In genomic region chr16:29925173-29925804, GRCh38 we compare ENCODE assay signal across 8 cellular contexts. TPM values are rescaled to one million over a fixed set of nuclear protein-coding genes. Genes with fewer than 3 reads are reported as not detected.
DNase-seq lines count a peak whose midpoint lies in the region; ATAC-seq, FAIRE-seq and TF ChIP-seq lines count a peak whose summit lies in the region.

No MANE protein-coding gene starts in this region.

- H3K9ac ChIP-seq in H1 (replicated peaks in 1 of 4; ENCODE audit: extremely low read depth in 1 of 4, low read depth in 3 of 4, low read length in 3 of 4): peak overlapping the region; percentile 32 to 95 (median 77)

- no peak overlapping the region for H3K14ac ChIP-seq in H1 (ENCODE audit: insufficient read length)

- H3K36me3 ChIP-seq in GM06990 (ENCODE audit: control insufficient read depth, insufficient read depth, low read length): no peaks in the 10 kb centered on the region; the same call in 1 of the 2 replicates
- peaks cover 24% of the 10 kb centered on the region; the same call in 1 of the 2 replicates for H3K36me3 ChIP-seq in OCI-LY7 (ENCODE audit: insufficient read depth, low read length)
- H3K36me3 ChIP-seq in H1 (ENCODE audit: control insufficient read depth in 2 of 4, insufficient read depth in 4 of 4, low read length in 3 of 4): peaks cover 0 to 4% (median under 1%) of the 10 kb centered on the region in 4 experiments; a peak in 3 of 8 replicates

- H4K20me1 ChIP-seq in OCI-LY7 (ENCODE audit: insufficient read depth, low read length): peaks cover 13% of the 10 kb centered on the region; the same call in 1 of the 2 replicates
- peaks cover 0 to 3% of the 10 kb centered on the region in 2 experiments for H4K20me1 ChIP-seq in H1 (replicated peaks in 1 of 2; ENCODE audit: control insufficient read depth in 1 of 2, insufficient read depth in 2 of 2, low read length in 2 of 2)

- WGBS in H1 (ENCODE audit: extremely low coverage in 1 of 2, insufficient coverage in 1 of 2, insufficient read length in 1 of 2, insufficient replicate concordance in 2 of 2, low coverage in 1 of 2, low lambda C conversion rate in 2 of 2, missing lambda C conversion rate in 1 of 2), 2 experiments: 16% methylated on average over 6 of the region's 14 CpGs; no CpG with 5 or more reads in 1 of the 2 experiments

- in situ Hi-C loops in G401 (cut with HindIII; ENCODE audit: low sequenced_read_pairs): no loop called here

- peak overlapping the region; percentile 98 for H3K4me3 Mint-ChIP-seq in nephron progenitor cell

- H3K27ac Mint-ChIP-seq in nephron progenitor cell: no peak overlapping the region

- H3K4me1 Mint-ChIP-seq in nephron progenitor cell: peaks cover 37% of the 10 kb centered on the region

- TF ChIP-seq RAD21 in H1 (IDR thresholded peaks at IDR 0.05 in 1 of 2, conservative IDR thresholded peaks at IDR 0.05 in 1 of 2; ENCODE audit: low read depth in 2 of 2, low read length in 2 of 2): no peak

- ATAC-seq in HG02884 (IDR thresholded peaks at IDR 0.05; ENCODE audit: unreplicated experiment) (no peak), GM18505 (IDR thresholded peaks at IDR 0.05; ENCODE audit: unreplicated experiment) (no peak)

- no peak overlapping the region for H2BK15ac ChIP-seq in H1 (ENCODE audit: low read length)

- no peak overlapping the region for H2BK12ac ChIP-seq in H1 (ENCODE audit: low read depth, low read length)

- intact Hi-C loops in OCI-LY7 (cut with micrococcal nuclease; ENCODE audit: unreplicated experiment): no loop called here

- peaks cover 25% of the 10 kb centered on the region for H3K4me1 ChIP-seq in OCI-LY7 (ENCODE audit: insufficient read depth, low read length, poor library complexity, severe bottlenecking)
- H3K4me1 ChIP-seq in H1 (replicated peaks in 1 of 4; ENCODE audit: control insufficient read depth in 3 of 4, insufficient read depth in 4 of 4, low read length in 3 of 4): peaks cover 0 to 8% (median 0%) of the 10 kb centered on the region in 4 experiments; a peak in 2 of 7 replicates

- H3K79me1 ChIP-seq in H1 (ENCODE audit: low read depth, low read length): no peaks in the 10 kb centered on the region

- no peak for TF ChIP-seq EP300 in H1 (IDR thresholded peaks at IDR 0.05; ENCODE audit: borderline replicate concordance in 1 of 2, low read depth in 2 of 2, low read length in 2 of 2)

- H3K23me2 ChIP-seq in H1 (ENCODE audit: low read depth, low read length): peaks cover 11% of the 10 kb centered on the region; the same call in 1 of the 2 replicates

- no peak for TF ChIP-seq CTCF in GM06990 (IDR thresholded peaks at IDR 0.05; ENCODE audit: insufficient read depth, low read length, poor library complexity, severe bottlenecking)
- no peak for TF ChIP-seq CTCF in OCI-LY7 (conservative IDR thresholded peaks at IDR 0.05; ENCODE audit: low read length)
- TF ChIP-seq CTCF in H1 (IDR thresholded peaks at IDR 0.05; ENCODE audit: control extremely low read depth in 1 of 3, insufficient read depth in 1 of 3, low read depth in 1 of 3, low read length in 3 of 3): no peak
- no peak for TF ChIP-seq CTCF in nephron progenitor cell (IDR thresholded peaks at IDR 0.05)

- FAIRE-seq in H1 (lab: Jason Lieb, UNC): no peak

- DNase-seq in GM06990 (ENCODE audit: extremely low read depth, insufficient read length) (no peak), OCI-LY7 (ENCODE audit: low spot score) (no peak), H1 (ENCODE audit: low read depth in 1 of 2, low spot score in 2 of 2) (no peak), nephron progenitor cell (no peak), G401 (ENCODE audit: low spot score) (no peak)
- no peak for DNase-seq in stimulated activated naive CD4-positive, alpha-beta T cell treated with Interleukin-2 at 50 U/mL for 16 hours (lab: John Stamatoyannopoulos, UW)

- no peak overlapping the region for H4K8ac ChIP-seq in H1 (ENCODE audit: extremely low read depth, insufficient read depth, low read length)

- no peaks in the 10 kb centered on the region for H3K9me3 ChIP-seq in OCI-LY7 (ENCODE audit: low read length)
- H3K9me3 ChIP-seq in H1 (ENCODE audit: insufficient read depth in 2 of 2, low read depth in 1 of 2, low read length in 1 of 2): no peaks in the 10 kb centered on the region

- peak overlapping the region; percentile 85 for H4K91ac ChIP-seq in H1 (replicated peaks; ENCODE audit: insufficient read length, low read length)

- H2AK5ac ChIP-seq in H1 (ENCODE audit: low read depth, low read length): no peak overlapping the region

- POLR2A ChIA-PET in OCI-LY7 (lab: Charles Lee): interaction anchor here (0.7 to 2.8 kb wide), 10 partner anchors 8 to 80 kb away, joined by 3 to 17 read pairs (median 6); partner anchors contain the start of genes HIRIP3, TAOK2 and TMEM219
- POLR2A ChIA-PET in H1 (lab: Charles Lee; ENCODE audit: partially characterized antibody): interaction anchor here (0.7 to 3.7 kb wide), 18 partner anchors 8 to 246 kb away, joined by 3 to 19 read pairs (median 5); partner anchors contain the start of genes ASPHD1, HIRIP3, MAZ and PAGR1

- no peak overlapping the region for H2BK5ac ChIP-seq in H1 (ENCODE audit: low read depth, low read length)

- no peak overlapping the region for H3K18ac ChIP-seq in H1 (ENCODE audit: extremely low read depth, low read length)

- H3K9me3 Mint-ChIP-seq in nephron progenitor cell: no peaks in the 10 kb centered on the region

- TF ChIP-seq POLR2A in H1 (IDR thresholded peaks at IDR 0.05; ENCODE audit: control extremely low read depth in 1 of 2, low read depth in 2 of 2, low read length in 2 of 2) (no peak), GM18505 (IDR thresholded peaks at IDR 0.05; ENCODE audit: borderline replicate concordance, extremely low read depth, insufficient read depth, insufficient read length) (no peak)

- no peak overlapping the region for H3K23ac ChIP-seq in H1 (ENCODE audit: insufficient read length)

- no peak overlapping the region for H2BK120ac ChIP-seq in H1 (replicated peaks; ENCODE audit: low read depth, low read length)

- BruUV-seq in OCI-LY7 (replicated peaks; lab: Mats Ljungman, UMichigan): no TSS peak

- peaks cover 29% of the 10 kb centered on the region for H3K36me3 Mint-ChIP-seq in nephron progenitor cell (ENCODE audit: low read depth)

- H3K27me3 ChIP-seq in GM06990 (replicated peaks; ENCODE audit: control insufficient read depth, insufficient read depth, low read length) (no peaks in the 10 kb centered on the region), H1 (replicated peaks in 1 of 4; ENCODE audit: control insufficient read depth in 3 of 4, extremely low read depth in 1 of 4, insufficient read depth in 3 of 4, low read length in 3 of 4) (no peaks in the 10 kb centered on the region)

- H4K5ac ChIP-seq in H1 (ENCODE audit: insufficient read length, low read depth, low read length): no peak overlapping the region

- H3K9me2 ChIP-seq in OCI-LY7 (ENCODE audit: insufficient read depth, low read length): no peaks in the 10 kb centered on the region

- H3K4me3 ChIP-seq in GM06990 (replicated peaks; ENCODE audit: low read depth, low read length) (peak overlapping the region; percentile 92), OCI-LY7 (ENCODE audit: low read depth, low read length, poor library complexity, severe bottlenecking) (peak overlapping the region; percentile 91), H1 (ENCODE audit: extremely low read depth in 1 of 4, insufficient read depth in 2 of 4, low read depth in 3 of 4, low read length in 4 of 4) (peak overlapping the region; percentile 62 to 89 (median 85))

- CTCF ChIA-PET in OCI-LY7 (lab: Charles Lee; ENCODE audit: unreplicated experiment) (no interaction called here), H1 (lab: Charles Lee; ENCODE audit: partially characterized antibody) (interaction anchor here (0.6 to 2.4 kb wide), 9 partner anchors 10 to 149 kb away, joined by 3 to 12 read pairs (median 4); partner anchors contain the start of genes ASPHD1 and TLCD3B)

- no peak overlapping the region for H3K4ac ChIP-seq in H1 (replicated peaks; ENCODE audit: insufficient read length, low read depth, low read length)

- peaks cover 4% of the 10 kb centered on the region for H3K27me3 Mint-ChIP-seq in nephron progenitor cell (ENCODE audit: low read depth, poor library complexity)

- H3K56ac ChIP-seq in H1 (replicated peaks; ENCODE audit: insufficient read length, low read depth, low read length): peak overlapping the region; percentile 86

- peak overlapping the region; percentile 96 for H3K4me2 ChIP-seq in OCI-LY7 (ENCODE audit: low read length)
- peak overlapping the region; percentile 98 to 100 for H3K4me2 ChIP-seq in H1 (ENCODE audit: insufficient read depth in 1 of 2, low read depth in 2 of 2, low read length in 2 of 2)

- H3K79me2 ChIP-seq in OCI-LY7 (ENCODE audit: insufficient read depth, low read depth, low read length) (peaks cover 15% of the 10 kb centered on the region; the same call in 1 of the 2 replicates), H1 (ENCODE audit: control insufficient read depth in 1 of 2, insufficient read depth in 2 of 2, low read length in 2 of 2) (peaks cover 0 to 5% of the 10 kb centered on the region in 2 experiments; a peak in 1 of 4 replicates)

- H2AFZ ChIP-seq in OCI-LY7 (ENCODE audit: low read length) (peak overlapping the region; percentile 59; the same call in 1 of the 2 replicates), H1 (ENCODE audit: low read length) (no peak overlapping the region)

- no peak overlapping the region for H3K27ac ChIP-seq in OCI-LY7 (ENCODE audit: low read depth, low read length, poor library complexity, severe bottlenecking)
- no peak overlapping the region for H3K27ac ChIP-seq in H1 (ENCODE audit: low read depth, low read length)

- H2BK20ac ChIP-seq in H1 (ENCODE audit: low read length): no peak overlapping the region

RNA-seq across cellular contexts. Expression of gene KCTD13, which starts 0.7 kb away (rescaled TPM):
- 14.4 and 15.9 TPM in 2 replicates for total RNA-seq in OCI-LY7 (2014; rRNA removed; shearing (Covaris generic))
- 48.0 and 49.5 TPM in 2 replicates for total RNA-seq in OCI-LY7 (2022)
- total RNA-seq in H1 (2021; fragmentation: NEBNext Ultra II Directional; extraction: Animal tissue kit (Norgen Biotek cat#: 25700)): 10.8 and 12.3 TPM in 2 replicates
- polyA plus RNA-seq in H1 (2011; rRNA removed): 9.2 and 14.0 TPM in 2 replicates
- 8.1 TPM for polyA plus RNA-seq in H1 (2011; cell fraction: cytosol; rRNA removed)
- 25.8 TPM for polyA plus RNA-seq in H1 (2011; cell fraction: nucleus; rRNA removed)
- polyA plus RNA-seq in H1 (2012, experiment 1 of 2): 9.4 to 12.3 TPM (median 11.3 TPM) in 4 replicates
- polyA plus RNA-seq in H1 (2012, experiment 2 of 2): 8.0 TPM
- 10.2 TPM for polyA plus RNA-seq in H1 (2013, experiment 1 of 2)
- polyA plus RNA-seq in H1 (2013, experiment 2 of 2): 8.2 TPM
- polyA minus RNA-seq in H1 (2011; rRNA and poly(A)+ RNA removed): 4.2 and 6.4 TPM in 2 replicates
- polyA minus RNA-seq in H1 (2011; cell fraction: cytosol; rRNA and poly(A)+ RNA removed): 5.6 TPM
- polyA minus RNA-seq in H1 (2011; cell fraction: nucleus; rRNA and poly(A)+ RNA removed): 10.5 TPM
- total RNA-seq in G401 (2014; rRNA removed; shearing (Covaris generic)): 3.2 and 3.9 TPM in 2 replicates

RNA-seq across cellular contexts. Expression of gene ASPHD1, which starts 25.0 kb away (rescaled TPM):
- not detected in 2 replicates for total RNA-seq in OCI-LY7 (2014; rRNA removed; shearing (Covaris generic))
- total RNA-seq in OCI-LY7 (2022): 0.30 TPM in 1 of 2 replicates, not detected in the other
- total RNA-seq in H1 (2021; fragmentation: NEBNext Ultra II Directional; extraction: Animal tissue kit (Norgen Biotek cat#: 25700)): 17.8 and 18.6 TPM in 2 replicates
- polyA plus RNA-seq in H1 (2011; rRNA removed): 14.1 and 14.5 TPM in 2 replicates
- 11.6 TPM for polyA plus RNA-seq in H1 (2011; cell fraction: cytosol; rRNA removed)
- polyA plus RNA-seq in H1 (2011; cell fraction: nucleus; rRNA removed): 14.1 TPM
- 12.6 to 24.9 TPM (median 23.4 TPM) in 4 replicates for polyA plus RNA-seq in H1 (2012, experiment 1 of 2)
- 10.3 TPM for polyA plus RNA-seq in H1 (2012, experiment 2 of 2)
- 10.5 TPM for polyA plus RNA-seq in H1 (2013, experiment 1 of 2)
- polyA plus RNA-seq in H1 (2013, experiment 2 of 2): 10.8 TPM
- 1.0 and 1.4 TPM in 2 replicates for polyA minus RNA-seq in H1 (2011; rRNA and poly(A)+ RNA removed)
- polyA minus RNA-seq in H1 (2011; cell fraction: cytosol; rRNA and poly(A)+ RNA removed): 5.0 TPM
- polyA minus RNA-seq in H1 (2011; cell fraction: nucleus; rRNA and poly(A)+ RNA removed): 5.7 TPM
- total RNA-seq in G401 (2014; rRNA removed; shearing (Covaris generic)): 25.5 and 28.5 TPM in 2 replicates

RNA-seq across cellular contexts. Expression of gene SEZ6L2, which starts 25.9 kb away (rescaled TPM):
- 0.98 TPM in 1 of 2 replicates, not detected in the other for total RNA-seq in OCI-LY7 (2014; rRNA removed; shearing (Covaris generic))
- total RNA-seq in OCI-LY7 (2022): 0.83 and 1.0 TPM in 2 replicates
- total RNA-seq in H1 (2021; fragmentation: NEBNext Ultra II Directional; extraction: Animal tissue kit (Norgen Biotek cat#: 25700)): 43.5 and 46.6 TPM in 2 replicates
- polyA plus RNA-seq in H1 (2011; rRNA removed): 47.7 and 65.7 TPM in 2 replicates
- polyA plus RNA-seq in H1 (2011; cell fraction: cytosol; rRNA removed): 22.1 TPM
- 51.2 TPM for polyA plus RNA-seq in H1 (2011; cell fraction: nucleus; rRNA removed)
- 31.1 to 59.1 TPM (median 54.7 TPM) in 4 replicates for polyA plus RNA-seq in H1 (2012, experiment 1 of 2)
- 45.0 TPM for polyA plus RNA-seq in H1 (2012, experiment 2 of 2)
- 104 TPM for polyA plus RNA-seq in H1 (2013, experiment 1 of 2)
- polyA plus RNA-seq in H1 (2013, experiment 2 of 2): 87.1 TPM
- polyA minus RNA-seq in H1 (2011; rRNA and poly(A)+ RNA removed): 12.5 and 14.5 TPM in 2 replicates
- 27.9 TPM for polyA minus RNA-seq in H1 (2011; cell fraction: cytosol; rRNA and poly(A)+ RNA removed)
- polyA minus RNA-seq in H1 (2011; cell fraction: nucleus; rRNA and poly(A)+ RNA removed): 17.1 TPM
- total RNA-seq in G401 (2014; rRNA removed; shearing (Covaris generic)): 43.5 and 50.4 TPM in 2 replicates

RNA-seq across cellular contexts. Expression of gene TMEM219, which starts 36.6 kb away (rescaled TPM):
- 75.7 and 94.1 TPM in 2 replicates for total RNA-seq in OCI-LY7 (2014; rRNA removed; shearing (Covaris generic))
- total RNA-seq in OCI-LY7 (2022): 82.9 and 88.6 TPM in 2 replicates
- total RNA-seq in H1 (2021; fragmentation: NEBNext Ultra II Directional; extraction: Animal tissue kit (Norgen Biotek cat#: 25700)): 60.2 and 64.9 TPM in 2 replicates
- polyA plus RNA-seq in H1 (2011; rRNA removed): 116 and 150 TPM in 2 replicates
- 77.7 TPM for polyA plus RNA-seq in H1 (2011; cell fraction: cytosol; rRNA removed)
- 113 TPM for polyA plus RNA-seq in H1 (2011; cell fraction: nucleus; rRNA removed)
- polyA plus RNA-seq in H1 (2012, experiment 1 of 2): 64.5 to 81.2 TPM (median 72.6 TPM) in 4 replicates
- 121 TPM for polyA plus RNA-seq in H1 (2012, experiment 2 of 2)
- polyA plus RNA-seq in H1 (2013, experiment 1 of 2): 56.4 TPM
- polyA plus RNA-seq in H1 (2013, experiment 2 of 2): 57.6 TPM
- 31.1 and 35.0 TPM in 2 replicates for polyA minus RNA-seq in H1 (2011; rRNA and poly(A)+ RNA removed)
- 44.7 TPM for polyA minus RNA-seq in H1 (2011; cell fraction: cytosol; rRNA and poly(A)+ RNA removed)
- 37.2 TPM for polyA minus RNA-seq in H1 (2011; cell fraction: nucleus; rRNA and poly(A)+ RNA removed)
- total RNA-seq in G401 (2014; rRNA removed; shearing (Covaris generic)): 78.5 and 123 TPM in 2 replicates

RNA-seq across cellular contexts. Expression of gene TAOK2, which starts 48.4 kb away (rescaled TPM):
- 31.7 and 33.3 TPM in 2 replicates for total RNA-seq in OCI-LY7 (2014; rRNA removed; shearing (Covaris generic))
- total RNA-seq in OCI-LY7 (2022): 45.0 and 46.8 TPM in 2 replicates
- total RNA-seq in H1 (2021; fragmentation: NEBNext Ultra II Directional; extraction: Animal tissue kit (Norgen Biotek cat#: 25700)): 32.6 and 34.2 TPM in 2 replicates
- polyA plus RNA-seq in H1 (2011; rRNA removed): 13.5 and 18.0 TPM in 2 replicates
- 20.1 TPM for polyA plus RNA-seq in H1 (2011; cell fraction: cytosol; rRNA removed)
- 52.1 TPM for polyA plus RNA-seq in H1 (2011; cell fraction: nucleus; rRNA removed)
- 17.4 to 25.3 TPM (median 24.0 TPM) in 4 replicates for polyA plus RNA-seq in H1 (2012, experiment 1 of 2)
- polyA plus RNA-seq in H1 (2012, experiment 2 of 2): 16.7 TPM
- 16.8 TPM for polyA plus RNA-seq in H1 (2013, experiment 1 of 2)
- 16.0 TPM for polyA plus RNA-seq in H1 (2013, experiment 2 of 2)
- polyA minus RNA-seq in H1 (2011; rRNA and poly(A)+ RNA removed): 19.1 and 19.9 TPM in 2 replicates
- polyA minus RNA-seq in H1 (2011; cell fraction: cytosol; rRNA and poly(A)+ RNA removed): 20.4 TPM
- polyA minus RNA-seq in H1 (2011; cell fraction: nucleus; rRNA and poly(A)+ RNA removed): 21.0 TPM
- 59.3 and 61.8 TPM in 2 replicates for total RNA-seq in G401 (2014; rRNA removed; shearing (Covaris generic))

Comparison
In these comparisons a context has a peak if more than half of its experiments do, and no peak if none do; other contexts are left out.
1. RNA of gene ASPHD1, which starts 25.0 kb away (total RNA-seq): 25.5 to 28.5 TPM in G401 and 17.8 to 18.6 TPM in H1; 0.30 TPM in OCI-LY7; every median in the first group is over 10 times any median in the second.
2. RNA of gene SEZ6L2, which starts 25.9 kb away (total RNA-seq): 43.5 to 50.4 TPM in G401 and 43.5 to 46.6 TPM in H1; 0.83 to 1.0 TPM in OCI-LY7; every median in the first group is over 10 times any median in the second.
3. Peak in every context shown above with its lines, with median percentiles within 50 percentile points of each other: H3K4me3 ChIP-seq.